Comparison of ENCODE assay signal across 8 cellular contexts in genomic region chr19:58182577-58182988, GRCh38. TPM values are rescaled to one million over a fixed set of nuclear protein-coding genes. Genes with fewer than 3 reads are reported as not detected.
A peak's percentile ranks its signal among the peaks of the same experiment; 100 is the strongest.
DNase-seq lines count a peak whose midpoint lies in the region; ATAC-seq and TF ChIP-seq lines count a peak whose summit lies in the region.

No MANE protein-coding gene starts in this region.

- peak overlapping the region; percentile 5 for H3K18ac ChIP-seq in trophoblast cell (ENCODE audit: low read length)

- no peak for TF ChIP-seq CTCF in HFF-Myc (IDR thresholded peaks at IDR 0.05; ENCODE audit: low read depth, low read length, missing control alignments)
- TF ChIP-seq CTCF in WERI-Rb-1 (IDR thresholded peaks at IDR 0.05; ENCODE audit: low read depth, low read length): no peak
- no peak for TF ChIP-seq CTCF in endodermal cell (conservative IDR thresholded peaks at IDR 0.05)

- peak overlapping the region; percentile 54 for H2AFZ ChIP-seq in trophoblast cell (ENCODE audit: insufficient read depth, low read length, poor library complexity)

- H3K79me2 ChIP-seq in trophoblast cell (ENCODE audit: control insufficient read depth, insufficient read depth, low read length, poor library complexity): peaks cover 9% of the 10 kb centered on the region

- no peaks in the 10 kb centered on the region for H3K4me1 Mint-ChIP-seq in endodermal cell

- 30 to 70% methylated on average over 3 to 17 of the region's 17 CpGs for WGBS in endodermal cell (ENCODE audit: insufficient coverage in 1 of 2, insufficient read length in 1 of 2), 2 experiments
- no CpG with 5 or more reads among the region's 17 CpGs for WGBS in trophoblast cell (ENCODE audit: extremely low coverage, insufficient coverage, insufficient read length)

- no peak overlapping the region for H2BK5ac ChIP-seq in trophoblast cell (ENCODE audit: low read depth, low read length, poor library complexity)

- peak overlapping the region; percentile 91 for H3K4me3 ChIP-seq in BLaER1
- H3K4me3 ChIP-seq in HFF-Myc (replicated peaks; ENCODE audit: low read depth, low read length): peak overlapping the region; percentile 80
- peak overlapping the region; percentile 95 for H3K4me3 ChIP-seq in WERI-Rb-1 (ENCODE audit: low read depth, low read length)
- H3K4me3 ChIP-seq in endodermal cell (ENCODE audit: low read length): peak overlapping the region; percentile 99
- peak overlapping the region; percentile 63 for H3K4me3 ChIP-seq in trophoblast cell (ENCODE audit: low read depth, low read length)

- no peaks in the 10 kb centered on the region for H3K27me3 Mint-ChIP-seq in endodermal cell (ENCODE audit: insufficient read depth)

- H3K4me3 Mint-ChIP-seq in endodermal cell: peak overlapping the region; percentile 82

- peak overlapping the region; percentile 99 for H3K27ac Mint-ChIP-seq in endodermal cell

- no peaks in the 10 kb centered on the region for H3K27me3 ChIP-seq in BLaER1
- no peaks in the 10 kb centered on the region for H3K27me3 ChIP-seq in WERI-Rb-1 (ENCODE audit: insufficient read depth, low read depth, severe bottlenecking)
- H3K27me3 ChIP-seq in endodermal cell (ENCODE audit: control insufficient read depth, insufficient read depth, low read length, poor library complexity, severe bottlenecking): no peaks in the 10 kb centered on the region
- H3K27me3 ChIP-seq in trophoblast cell (ENCODE audit: insufficient read depth, low read length): no peaks in the 10 kb centered on the region

- H4K12ac ChIP-seq in trophoblast cell (ENCODE audit: low read depth, low read length): peak overlapping the region; percentile 36

- H3K4ac ChIP-seq in trophoblast cell (ENCODE audit: low read depth, low read length): no peak overlapping the region

- no peaks in the 10 kb centered on the region for H4K20me1 ChIP-seq in BLaER1

- H4K8ac ChIP-seq in trophoblast cell (ENCODE audit: low read depth, low read length): peak overlapping the region; percentile 86

- H2BK12ac ChIP-seq in trophoblast cell (ENCODE audit: low read length): no peak overlapping the region

- H2BK120ac ChIP-seq in trophoblast cell (ENCODE audit: insufficient read depth, low read length, poor library complexity): no peak overlapping the region

- peaks cover 90% of the 10 kb centered on the region for H3K9me3 Mint-ChIP-seq in endodermal cell

- peak overlapping the region; percentile 27 for H2AK5ac ChIP-seq in trophoblast cell (ENCODE audit: low read length)

- H3K4me2 ChIP-seq in BLaER1: peak overlapping the region; percentile 83
- H3K4me2 ChIP-seq in trophoblast cell (ENCODE audit: low read length): peak overlapping the region; percentile 51

- ATAC-seq in GM21737 (IDR thresholded peaks at IDR 0.05; ENCODE audit: unreplicated experiment): no peak

- H3K9ac ChIP-seq in BLaER1 (peak overlapping the region; percentile 95), endodermal cell (ENCODE audit: extremely low read depth, low read length, poor library complexity, severe bottlenecking) (peak overlapping the region; percentile 96), trophoblast cell (ENCODE audit: low read length) (no peak overlapping the region)

- H3K23ac ChIP-seq in trophoblast cell (ENCODE audit: low read length): no peak overlapping the region

- H3K9me3 ChIP-seq in BLaER1 (peaks cover 92% of the 10 kb centered on the region), WERI-Rb-1 (ENCODE audit: severe bottlenecking) (peaks cover 31% of the 10 kb centered on the region), endodermal cell (ENCODE audit: control insufficient read depth, low read length) (peaks cover 85% of the 10 kb centered on the region), trophoblast cell (ENCODE audit: insufficient read depth, low read depth, low read length) (peaks cover 49% of the 10 kb centered on the region)

- DNase-seq in HFF-Myc (ENCODE audit: extremely low read depth, low read depth) (no peak), WERI-Rb-1 (no peak), endodermal cell (no peak), trophoblast cell (no peak), NCI-H510A (lab: John Stamatoyannopoulos, UW) (no peak), cerebellar cortex (ENCODE audit: low spot score) (no peak)

- peaks cover 63% of the 10 kb centered on the region for H3K36me3 Mint-ChIP-seq in endodermal cell (ENCODE audit: low read depth)

- peak overlapping the region; percentile 99 for H3K27ac ChIP-seq in BLaER1
- H3K27ac ChIP-seq in WERI-Rb-1: peak overlapping the region; percentile 99
- peak overlapping the region; percentile 99 for H3K27ac ChIP-seq in endodermal cell (ENCODE audit: low read depth, low read length)
- H3K27ac ChIP-seq in trophoblast cell (ENCODE audit: low read depth, low read length): peak overlapping the region; percentile 18

- H3K36me3 ChIP-seq in BLaER1: peaks cover 72% of the 10 kb centered on the region
- peaks cover 49% of the 10 kb centered on the region for H3K36me3 ChIP-seq in WERI-Rb-1
- H3K36me3 ChIP-seq in endodermal cell (ENCODE audit: control insufficient read depth, insufficient read depth, low read length): peaks cover 44% of the 10 kb centered on the region
- peaks cover 23 to 25% of the 10 kb centered on the region in 2 experiments for H3K36me3 ChIP-seq in trophoblast cell (ENCODE audit: control insufficient read depth in 1 of 2, insufficient read depth in 2 of 2, low read length in 2 of 2)

- peak overlapping the region; percentile 34 for H4K91ac ChIP-seq in trophoblast cell (ENCODE audit: low read depth, low read length)

- H3K14ac ChIP-seq in trophoblast cell (ENCODE audit: low read length): peak overlapping the region; percentile 11

- peaks cover 11% of the 10 kb centered on the region for H3K4me1 ChIP-seq in BLaER1
- no peaks in the 10 kb centered on the region for H3K4me1 ChIP-seq in endodermal cell (ENCODE audit: control insufficient read depth, insufficient read depth, low read length)
- H3K4me1 ChIP-seq in trophoblast cell (ENCODE audit: control insufficient read depth in 1 of 2, insufficient read depth in 2 of 2, low read length in 2 of 2): peaks cover 0 to 4% of the 10 kb centered on the region in 2 experiments

- H3K79me1 ChIP-seq in trophoblast cell (ENCODE audit: low read length): peaks cover 9% of the 10 kb centered on the region

RNA-seq across cellular contexts. Expression of gene ZNF274, which starts 0.3 kb away (rescaled TPM):
- total RNA-seq in endodermal cell: 10 to 100 TPM; 23.2 to 24.9 TPM
- polyA plus RNA-seq in endodermal cell (2013, experiment 1 of 2): 23.4 TPM
- 23.2 TPM for polyA plus RNA-seq in endodermal cell (2013, experiment 2 of 2)
- 16.9 and 18.6 TPM in 2 replicates for polyA plus RNA-seq in trophoblast cell (2013)

RNA-seq across cellular contexts. Expression of gene ZNF329, which starts 32.0 kb away (rescaled TPM):
- total RNA-seq in endodermal cell: 10 to 100 TPM; 16.7 to 24.7 TPM
- 11.6 TPM for polyA plus RNA-seq in endodermal cell (2013, experiment 1 of 2)
- polyA plus RNA-seq in endodermal cell (2013, experiment 2 of 2): 11.4 TPM
- 5.7 TPM in 2 replicates for polyA plus RNA-seq in trophoblast cell (2013)

RNA-seq across cellular contexts. Expression of gene ZNF544, which starts 46.1 kb away (rescaled TPM):
- total RNA-seq in endodermal cell: 10 to 100 TPM; 65.7 to 80.2 TPM
- 47.7 TPM for polyA plus RNA-seq in endodermal cell (2013, experiment 1 of 2)
- 38.1 TPM for polyA plus RNA-seq in endodermal cell (2013, experiment 2 of 2)
- 20.1 and 23.8 TPM in 2 replicates for polyA plus RNA-seq in trophoblast cell (2013)

Comparison
In these comparisons a context has a peak if more than half of its experiments do, and no peak if none do; other contexts are left out.
1. H3K27ac ChIP-seq: peak in every context shown above with its lines; median percentile 99 in BLaER1; 99 in WERI-Rb-1; 99 in endodermal cell; 18 in trophoblast cell.